Comparison of ENCODE assay signal across 9 cellular contexts in genomic region chr3:151228291-151229125, GRCh38. TPM values are rescaled to one million over a fixed set of nuclear protein-coding genes. Genes with fewer than 3 reads are reported as not detected.
A peak's percentile ranks its signal among the peaks of the same experiment; 100 is the strongest.
DNase-seq lines count a peak whose midpoint lies in the region; ATAC-seq, FAIRE-seq and TF ChIP-seq lines count a peak whose summit lies in the region.
"Had no signal": no experiment of that assay in that cellular context is flagged by ENCODE, and none has a peak within 500 bp of the region (broad histone marks: within the 10 kb centered on the region; RNA-seq: fewer than 3 reads in every experiment).

No MANE protein-coding gene starts in this region.

- DNase-seq in G401 (ENCODE audit: low spot score) = peak; percentile 18
- no peak for DNase-seq in HTR-8/SVneo (ENCODE audit: insufficient read length, low spot score)
- peak; percentile 93 for DNase-seq in bronchial epithelial cell (ENCODE audit: low read depth)
- DNase-seq in NCI-H2029 (lab: John Stamatoyannopoulos, UW) = no peak
- no peak for DNase-seq in NCI-H2227 (lab: John Stamatoyannopoulos, UW; ENCODE audit: unreplicated experiment)
- no peak for DNase-seq in DMS53 treated with DMSO at 0.1 percent for 48 hours (lab: John Stamatoyannopoulos, UW; ENCODE audit: unreplicated experiment)

- in situ Hi-C loops in G401 (cut with HindIII; ENCODE audit: low sequenced_read_pairs) = no loop called here

- no peak for ATAC-seq in GM18519 (IDR thresholded peaks at IDR 0.05; ENCODE audit: low FRiP score, unreplicated experiment)

- no peak for TF ChIP-seq CTCF in bronchial epithelial cell (IDR thresholded peaks at IDR 0.05; ENCODE audit: insufficient read depth, low read length, severe bottlenecking)

- H3K4me1 ChIP-seq in muscle layer of duodenum (ENCODE audit: control insufficient read depth in 1 of 2, insufficient read depth in 2 of 2, low read length in 2 of 2) = peaks cover 10 to 33% of the 10 kb centered on the region in 2 donors

- peak; percentile 74 for FAIRE-seq in HTR-8/SVneo (lab: Jason Lieb, UNC)
- no peak for FAIRE-seq in bronchial epithelial cell (lab: Jason Lieb, UNC)

- H3K4me3 ChIP-seq in bronchial epithelial cell (ENCODE audit: low read depth, low read length) (no peak overlapping the region), muscle layer of duodenum (ENCODE audit: low read depth in 1 of 2, low read length in 2 of 2) (no peak overlapping the region)
- H3K4me3 ChIP-seq: cardiac muscle cell had no signal

- H3K27me3 ChIP-seq in bronchial epithelial cell (ENCODE audit: control insufficient read depth, insufficient read depth, low read length) = no peaks in the 10 kb centered on the region
- H3K27me3 ChIP-seq in muscle layer of duodenum (ENCODE audit: low read depth, low read length) = no peaks in the 10 kb centered on the region
- H3K27me3 ChIP-seq: cardiac muscle cell had no signal

- H3K27ac ChIP-seq in muscle layer of duodenum (ENCODE audit: low read length) = peak overlapping the region; percentile 17
- H3K27ac ChIP-seq: cardiac muscle cell had no signal

- H3K9me3 ChIP-seq in muscle layer of duodenum (ENCODE audit: control insufficient read depth in 1 of 2, low read length in 2 of 2) = no peaks in the 10 kb centered on the region

- H3K36me3 ChIP-seq in bronchial epithelial cell (ENCODE audit: control insufficient read depth, insufficient read depth, low read length) (no peaks in the 10 kb centered on the region), muscle layer of duodenum (ENCODE audit: control insufficient read depth in 1 of 2, insufficient read depth in 2 of 2, low read length in 2 of 2) (no peaks in the 10 kb centered on the region)
- H3K36me3 ChIP-seq: cardiac muscle cell had no signal

RNA-seq across cellular contexts. Expression of gene GPR171, which starts 25.5 kb away (rescaled TPM):
- not detected in 2 replicates for total RNA-seq in G401 (2014; rRNA removed; shearing (Covaris generic))
- not detected in 2 replicates for total RNA-seq in bronchial epithelial cell
- total RNA-seq: cardiac muscle cell had no signal

RNA-seq across cellular contexts. Expression of gene P2RY14, which starts 49.8 kb away (rescaled TPM):
- total RNA-seq in G401 (2014; rRNA removed; shearing (Covaris generic)) = not detected in 2 replicates
- total RNA-seq in bronchial epithelial cell = under 0.01 TPM in 1 of 2 replicates, not detected in the other

Comparison
In these comparisons a context has a peak if more than half of its experiments do, and no peak if none do; other contexts are left out.
1. DNase-seq: peak in G401 (single experiment) and bronchial epithelial cell (single experiment); none in HTR-8/SVneo (single experiment), NCI-H2029 (single experiment), NCI-H2227 (single experiment) and DMS53 treated with DMSO at 0.1 percent for 48 hours (single experiment).